In the genomic region with DNA sequence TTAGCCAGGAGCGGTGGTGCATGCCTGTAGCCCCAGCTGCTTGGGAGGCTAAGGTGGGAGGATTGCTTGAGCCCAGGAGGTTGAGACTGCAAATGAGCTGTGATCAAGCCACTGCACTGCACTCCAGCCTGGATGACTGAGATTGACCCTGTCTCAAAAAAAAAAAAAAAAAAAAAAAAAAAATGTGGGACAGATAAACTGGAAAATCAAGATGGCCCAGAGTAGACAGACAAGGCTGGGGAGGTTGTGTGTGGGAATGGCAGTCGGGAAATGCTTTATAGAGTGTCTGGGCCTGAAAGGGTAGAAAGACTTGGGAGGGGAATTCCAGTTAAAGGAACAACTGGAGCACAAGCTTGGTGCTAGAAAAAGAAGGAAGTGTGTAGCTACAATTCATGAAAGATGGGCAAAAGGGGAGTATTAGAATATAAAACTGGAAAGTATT, we compare ENCODE assay signal across 1 cellular context.
TF ChIP-seq lines count a peak whose summit lies in the region.

No MANE protein-coding gene starts in this region.

TF ChIP-seq in H1, 55 proteins besides CTCF, POLR2A, EP300 and RAD21:
- TF ChIP-seq TEAD4 (IDR thresholded peaks at IDR 0.05; ENCODE audit: low read depth, low read length) (no peak), SAP30 (IDR thresholded peaks at IDR 0.05; ENCODE audit: insufficient read depth, insufficient replicate concordance, low read length) (no peak), TAF1 (IDR thresholded peaks at IDR 0.05; ENCODE audit: low read depth, low read length) (0 out of 2 replicates have a peak, but pooled peaks have one; percentile 18), CHD7 (IDR thresholded peaks at IDR 0.05; ENCODE audit: insufficient replicate concordance, low read length) (no peak)
TF ChIP-seq in H1: peak in this region for 1.
